10 cellular contexts compared by ENCODE assay signal in genomic region chr2:63058149-63058741, GRCh38. TPM values are rescaled to one million over a fixed set of nuclear protein-coding genes. Genes with fewer than 3 reads are reported as not detected.
DNase-seq lines count a peak whose midpoint lies in the region; FAIRE-seq and TF ChIP-seq lines count a peak whose summit lies in the region.
"Had no signal": no experiment of that assay in that cellular context is flagged by ENCODE, and none has a peak within 500 bp of the region (broad histone marks: within the 10 kb centered on the region; RNA-seq: fewer than 3 reads in every experiment).

No MANE protein-coding gene starts in this region.

- peaks cover 96% of the 10 kb centered on the region for H3K27me3 Mint-ChIP-seq in mesothelial cell of epicardium (ENCODE audit: low read depth)

- FAIRE-seq in urothelium cell line (lab: Jason Lieb, UNC) = no peak

- H3K27ac Mint-ChIP-seq in mesothelial cell of epicardium = no peak overlapping the region

- peak overlapping the region in 1 of 59 donors; percentile 20 for H3K27ac ChIP-seq in dorsolateral prefrontal cortex

- peak overlapping the region; percentile 41 for H3K4me3 Mint-ChIP-seq in mesothelial cell of epicardium

- TF ChIP-seq CTCF in astrocyte of the spinal cord (IDR thresholded peaks at IDR 0.05; ENCODE audit: low read depth, low read length) = no peak
- TF ChIP-seq CTCF in mesothelial cell of epicardium (IDR thresholded peaks at IDR 0.05; ENCODE audit: unreplicated experiment) = no peak
- TF ChIP-seq CTCF in dorsolateral prefrontal cortex (IDR thresholded peaks at IDR 0.05 in 54 of 56, conservative IDR thresholded peaks at IDR 0.05 in 2 of 56; ENCODE audit: low read depth in 1 of 56, partially characterized antibody in 56 of 56) = no peak

- POLR2A ChIA-PET in HEK293T (lab: Yijun Ruan, JAX) = interaction anchor here (1.0 kb wide), 1 partner anchor 9 kb away, joined by 3 read pairs; no protein-coding TSS in a partner anchor

- DNase-seq in stimulated activated CD4-positive, alpha-beta T cell treated with anti-CD3 and anti-CD28 coated beads, Interleukin-15, amount 100 ng/mL, for 24 hours = peak; percentile 14
- DNase-seq in stimulated activated CD4-positive, alpha-beta T cell treated with anti-CD3 and anti-CD28 coated beads, Interleukin-4, amount 100 ng/mL, for 4 hours = no peak
- DNase-seq in astrocyte of the spinal cord (ENCODE audit: low read depth, low spot score) (peak; percentile 54), mesothelial cell of epicardium (ENCODE audit: low spot score in 2 of 2, unreplicated experiment in 2 of 2) (no peak), NCI-H345 (lab: John Stamatoyannopoulos, UW) (no peak), HEK293T (ENCODE audit: extremely low spot score) (no peak), dorsolateral prefrontal cortex (no peak), urothelium cell line (ENCODE audit: low spot score) (no peak)
- DNase-seq: COR-L47 had no signal

- H3K4me1 Mint-ChIP-seq in mesothelial cell of epicardium = peaks cover 38% of the 10 kb centered on the region

- in situ Hi-C loops in astrocyte of the spinal cord (cut with HindIII; ENCODE audit: low sequenced_read_pairs) = no loop called here

- intact Hi-C loops in dorsolateral prefrontal cortex (cut with DNase I) = no loop called here

- H3K4me3 ChIP-seq in astrocyte of the spinal cord (ENCODE audit: low read depth, low read length) (no peak overlapping the region), dorsolateral prefrontal cortex (peak overlapping the region in 9 of 59 donors; percentile 6 to 26 (median 20))

- no peaks in the 10 kb centered on the region for H3K36me3 Mint-ChIP-seq in mesothelial cell of epicardium

- CTCF ChIA-PET in HEK293T (lab: Yijun Ruan, JAX) = no interaction called here

- H3K27me3 ChIP-seq in dorsolateral prefrontal cortex = peaks cover 0 to 97% (median 75%) of the 10 kb centered on the region in 45 donors

- H3K9me3 Mint-ChIP-seq in mesothelial cell of epicardium = no peaks in the 10 kb centered on the region

TF ChIP-seq in HEK293T, 16 proteins besides CTCF, POLR2A, EP300 and RAD21:
- TF ChIP-seq ELF4 (IDR thresholded peaks at IDR 0.05) = no peak
- no peak for TF ChIP-seq FOXK2 (IDR thresholded peaks at IDR 0.05)
- no peak for TF ChIP-seq FOXA1 (IDR thresholded peaks at IDR 0.05)
- TF ChIP-seq CTBP1 (IDR thresholded peaks at IDR 0.05; ENCODE audit: borderline replicate concordance) = no peak
- TF ChIP-seq ZNF384 (IDR thresholded peaks at IDR 0.05) = no peak
- no peak for TF ChIP-seq LEF1 (IDR thresholded peaks at IDR 0.05; ENCODE audit: borderline replicate concordance)
- no peak for TF ChIP-seq SUZ12 (IDR thresholded peaks at IDR 0.05)
- no peak for TF ChIP-seq ARNT (IDR thresholded peaks at IDR 0.05)
- no peak for TF ChIP-seq HDGF (IDR thresholded peaks at IDR 0.05; ENCODE audit: borderline replicate concordance)
- TF ChIP-seq TARDBP (IDR thresholded peaks at IDR 0.05) = no peak
- TF ChIP-seq NFRKB (IDR thresholded peaks at IDR 0.05) = no peak
- TF ChIP-seq FOXM1 (IDR thresholded peaks at IDR 0.05; ENCODE audit: borderline replicate concordance) = no peak
- no peak for TF ChIP-seq BHLHE40 (IDR thresholded peaks at IDR 0.05; ENCODE audit: borderline replicate concordance)
- TF ChIP-seq SP1 (IDR thresholded peaks at IDR 0.05) = no peak
- no peak for TF ChIP-seq PKNOX1 (IDR thresholded peaks at IDR 0.05)
- TF ChIP-seq L3MBTL2 (conservative IDR thresholded peaks at IDR 0.05) = no peak

RNA-seq across cellular contexts. Expression of gene OTX1, which starts 7.6 kb away (rescaled TPM):
- 0.71 to 1.1 TPM (median 0.87 TPM) in 3 replicates for total RNA-seq in mesothelial cell of epicardium
- total RNA-seq in dorsolateral prefrontal cortex = 10 to 100 TPM in 1 of 120 experiments, 1 to 10 TPM in 119; 1.4 to 11.1 (median 4.2) TPM
- total RNA-seq: cerebellum had no signal

Comparison
In these comparisons a context has a peak if more than half of its experiments do, and no peak if none do; other contexts are left out.
1. DNase-seq: peak in stimulated activated CD4-positive, alpha-beta T cell treated with anti-CD3 and anti-CD28 coated beads, Interleukin-15, amount 100 ng/mL, for 24 hours (single experiment) and astrocyte of the spinal cord (single experiment); none in stimulated activated CD4-positive, alpha-beta T cell treated with anti-CD3 and anti-CD28 coated beads, Interleukin-4, amount 100 ng/mL, for 4 hours (0 of 2), mesothelial cell of epicardium (0 of 2), NCI-H345 (single experiment), HEK293T (single experiment), dorsolateral prefrontal cortex (0 of 10) and urothelium cell line (single experiment).